In genomic region chr16:17331071-17331521, GRCh38 we compare ENCODE assay signal across 19 cellular contexts.
A peak's percentile ranks its signal among the peaks of the same experiment; 100 is the strongest.
DNase-seq lines count a peak whose midpoint lies in the region; ATAC-seq and TF ChIP-seq lines count a peak whose summit lies in the region.
"Had no signal": no experiment of that assay in that cellular context is flagged by ENCODE, and none has a peak within 500 bp of the region (broad histone marks: within the 10 kb centered on the region; RNA-seq: fewer than 3 reads in every experiment).

No MANE protein-coding gene starts in this region.

- H3K4me3 Mint-ChIP-seq in activated CD4-positive, alpha-beta memory T cell treated with anti-CD3 and anti-CD28 coated beads for 36 hours: no peak overlapping the region

- H2AK5ac ChIP-seq in neuronal stem cell (ENCODE audit: low read depth, low read length): no peak overlapping the region

- no peaks in the 10 kb centered on the region for H3K27me3 Mint-ChIP-seq in activated CD4-positive, alpha-beta memory T cell treated with anti-CD3 and anti-CD28 coated beads for 36 hours

- H3K79me1 ChIP-seq in neuronal stem cell (ENCODE audit: low read depth, low read length): peaks cover 2% of the 10 kb centered on the region

- no peak overlapping the region for H3K4me3 ChIP-seq in fibroblast of the aortic adventitia (ENCODE audit: low read depth, low read length)
- H3K4me3 ChIP-seq in neuronal stem cell (ENCODE audit: low read length in 2 of 2): no peak overlapping the region
- no peak overlapping the region for H3K4me3 ChIP-seq in uterus
- H3K4me3 ChIP-seq in A673 (ENCODE audit: low read depth, low read length, poor library complexity, severe bottlenecking): no peak overlapping the region
- H3K4me3 ChIP-seq: colonic mucosa, testis had no signal

- H4K8ac ChIP-seq in neuronal stem cell (ENCODE audit: low read depth, low read length): no peak overlapping the region

- H3K27ac ChIP-seq in neuronal stem cell (replicated peaks; ENCODE audit: low read length): no peak overlapping the region
- H3K27ac ChIP-seq in uterus: peak overlapping the region in 1 of 2 donors; percentile 14
- no peak overlapping the region for H3K27ac ChIP-seq in A673 (ENCODE audit: low read depth, low read length, poor library complexity, severe bottlenecking)
- H3K27ac ChIP-seq: colonic mucosa, KMS-11 had no signal

- H2AFZ ChIP-seq in neuronal stem cell (ENCODE audit: low read length): no peak overlapping the region

- H3K36me3 Mint-ChIP-seq in activated CD4-positive, alpha-beta memory T cell treated with anti-CD3 and anti-CD28 coated beads for 36 hours: no peaks in the 10 kb centered on the region

- H3K36me3 ChIP-seq in neuronal stem cell (replicated peaks in 1 of 2; ENCODE audit: control insufficient read depth in 2 of 2, insufficient read depth in 2 of 2, low read length in 2 of 2) (no peaks in the 10 kb centered on the region), uterus (no peaks in the 10 kb centered on the region), A673 (ENCODE audit: insufficient read depth, low read length, poor library complexity, severe bottlenecking) (no peaks in the 10 kb centered on the region)
- H3K36me3 ChIP-seq: colonic mucosa had no signal

- no peak overlapping the region for H2BK5ac ChIP-seq in neuronal stem cell (ENCODE audit: low read length)

- peaks cover 0 to 2% of the 10 kb centered on the region in 2 donors for H3K4me1 ChIP-seq in neuronal stem cell (ENCODE audit: control insufficient read depth in 2 of 2, insufficient read depth in 1 of 2, low read depth in 1 of 2, low read length in 2 of 2)
- H3K4me1 ChIP-seq in uterus: peaks cover 0 to 5% of the 10 kb centered on the region in 2 donors
- no peaks in the 10 kb centered on the region for H3K4me1 ChIP-seq in A673 (ENCODE audit: insufficient read depth, low read length, poor library complexity, severe bottlenecking)
- H3K4me1 ChIP-seq: colonic mucosa had no signal

- no peak for TF ChIP-seq CTCF in fibroblast of the aortic adventitia (IDR thresholded peaks at IDR 0.05; ENCODE audit: insufficient read depth, low read length)
- no peak for TF ChIP-seq CTCF in uterus (IDR thresholded peaks at IDR 0.05)
- TF ChIP-seq CTCF in A673 (conservative IDR thresholded peaks at IDR 0.05; ENCODE audit: low read depth, low read length): no peak

- H3K18ac ChIP-seq in neuronal stem cell (ENCODE audit: low read length): peak overlapping the region; percentile 74

- intact Hi-C loops in uterus (cut with DNase I; ENCODE audit: low total_unique reads): no loop called here
- intact Hi-C loops in A673 (cut with micrococcal nuclease; ENCODE audit: unreplicated experiment): no loop called here
- intact Hi-C loops in activated CD4-positive, alpha-beta memory T cell treated with anti-CD3 and anti-CD28 coated beads for 36 hours (cut with micrococcal nuclease): no loop called here

- TF ChIP-seq POLR2A in uterus (IDR thresholded peaks at IDR 0.05): no peak

- H3K27me3 ChIP-seq in neuronal stem cell (ENCODE audit: control insufficient read depth in 3 of 3, insufficient read depth in 3 of 3, low read depth in 1 of 3, low read length in 3 of 3) (no peaks in the 10 kb centered on the region), uterus (no peaks in the 10 kb centered on the region), A673 (replicated peaks; ENCODE audit: insufficient read depth, low read depth, low read length, poor library complexity) (no peaks in the 10 kb centered on the region)
- H3K27me3 ChIP-seq: colonic mucosa, testis had no signal

- POLR2A ChIA-PET in A673 (lab: Charles Lee; ENCODE audit: low non-redundant PET): no interaction called here
- POLR2A ChIA-PET in activated CD4-positive, alpha-beta memory T cell treated with anti-CD3 and anti-CD28 coated beads for 36 hours (lab: Charles Lee): no interaction called here

- no peak overlapping the region for H2BK15ac ChIP-seq in neuronal stem cell (ENCODE audit: low read length)

- H3K27ac Mint-ChIP-seq in activated CD4-positive, alpha-beta memory T cell treated with anti-CD3 and anti-CD28 coated beads for 36 hours: no peak overlapping the region

- H3K9ac ChIP-seq in neuronal stem cell (ENCODE audit: low read depth, low read length, poor library complexity): no peak overlapping the region
- H3K9ac ChIP-seq: KMS-11, SK-N-SH had no signal

- no peak overlapping the region for H2BK120ac ChIP-seq in neuronal stem cell (ENCODE audit: low read depth, low read length)

- CTCF ChIA-PET in A673 (lab: Charles Lee): no interaction called here
- CTCF ChIA-PET in activated CD4-positive, alpha-beta memory T cell treated with anti-CD3 and anti-CD28 coated beads for 36 hours (lab: Charles Lee): no interaction called here

- no peak overlapping the region for H2BK12ac ChIP-seq in neuronal stem cell (ENCODE audit: low read length)

- no peak overlapping the region for H4K91ac ChIP-seq in neuronal stem cell (ENCODE audit: low read depth, low read length, poor library complexity)

- no peak overlapping the region for H3K14ac ChIP-seq in neuronal stem cell (ENCODE audit: low read length)

- H3K9me3 ChIP-seq in neuronal stem cell (replicated peaks in 1 of 2; ENCODE audit: control insufficient read depth in 2 of 2, insufficient read depth in 1 of 2, low read depth in 1 of 2, low read length in 2 of 2) (no peaks in the 10 kb centered on the region), uterus (no peaks in the 10 kb centered on the region), A673 (ENCODE audit: low read depth, low read length, poor library complexity, severe bottlenecking) (no peaks in the 10 kb centered on the region)
- H3K9me3 ChIP-seq: colonic mucosa, SK-N-SH, testis had no signal

- H3K23ac ChIP-seq in neuronal stem cell (ENCODE audit: low read depth, low read length, poor library complexity): no peak overlapping the region

- DNase-seq in NCI-H446 (lab: John Stamatoyannopoulos, UW) (peak; percentile 14 to 62), fibroblast of the aortic adventitia (ENCODE audit: low read depth) (peak; percentile 88), neuronal stem cell (ENCODE audit: low spot score) (no peak), uterus (peak; percentile 54 to 55), A673 (ENCODE audit: low spot score) (no peak)
- DNase-seq in activated CD4-positive, alpha-beta memory T cell treated with anti-CD3 and anti-CD28 coated beads for 36 hours: no peak
- DNase-seq: activated CD8-positive, alpha-beta memory T cell treated with anti-CD3 and anti-CD28 coated beads, Interleukin-2, amount 50 U/mL, for 4 hours; colonic mucosa; HCEC 1CT; midbrain; NCI-H1092; NCI-H2081 treated with DMSO at 0.1 percent for 48 hours; PC-3; SK-N-SH; small intestine; stimulated activated CD4-positive, alpha-beta T cell treated with anti-CD3 and anti-CD28 coated beads, Interleukin-4, amount 100 ng/mL, for 4 hours; testis had no signal

- ATAC-seq in HG03342 (IDR thresholded peaks at IDR 0.05; ENCODE audit: unreplicated experiment): no peak
- ATAC-seq: PC-3 had no signal

- no CpG with 5 or more reads among the region's 9 CpGs for WGBS in neuronal stem cell (ENCODE audit: extremely low coverage in 2 of 2, insufficient read length in 2 of 2, insufficient replicate concordance in 1 of 2), 2 donors

- H3K4me2 ChIP-seq in neuronal stem cell (ENCODE audit: insufficient read depth, low read length, poor library complexity, severe bottlenecking): no peak overlapping the region
- H3K4me2 ChIP-seq: KMS-11, SK-N-SH had no signal

- H3K9me3 Mint-ChIP-seq in activated CD4-positive, alpha-beta memory T cell treated with anti-CD3 and anti-CD28 coated beads for 36 hours: no peaks in the 10 kb centered on the region

- H3K4me1 Mint-ChIP-seq in activated CD4-positive, alpha-beta memory T cell treated with anti-CD3 and anti-CD28 coated beads for 36 hours (ENCODE audit: low read depth): peaks cover 2% of the 10 kb centered on the region

- BruUV-seq in A673 (replicated peaks; lab: Mats Ljungman, UMichigan): no TSS peak

- no peak overlapping the region for H3K4ac ChIP-seq in neuronal stem cell (ENCODE audit: low read length)

Comparison
In these comparisons a context has a peak if more than half of its experiments do, and no peak if none do; other contexts are left out.
1. DNase-seq: peak in NCI-H446 (2 of 2), fibroblast of the aortic adventitia (single experiment) and uterus (2 of 2); none in neuronal stem cell (single experiment), A673 (single experiment) and activated CD4-positive, alpha-beta memory T cell treated with anti-CD3 and anti-CD28 coated beads for 36 hours (single experiment).